ENCODE assay signal across 1 cellular context in the genomic region with DNA sequence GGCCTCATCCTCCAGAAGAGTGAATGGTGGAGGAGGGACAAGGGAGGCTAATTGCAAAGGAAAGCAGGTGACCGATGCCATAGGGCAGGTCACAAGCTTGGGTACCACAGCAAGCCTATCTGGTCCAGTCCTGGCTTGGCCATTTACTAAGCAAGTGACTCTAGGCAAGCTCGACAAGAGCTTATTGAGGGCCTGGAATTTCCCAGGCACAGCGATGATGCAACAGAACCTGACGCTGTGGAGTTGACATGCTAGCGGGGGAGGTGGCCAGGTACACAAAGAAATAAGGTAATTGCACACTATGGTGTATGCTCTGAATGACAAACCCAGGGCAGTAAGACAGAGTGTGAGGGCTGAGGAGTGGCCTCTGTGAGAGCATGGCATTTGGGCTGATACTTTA.
TF ChIP-seq lines count a peak whose summit lies in the region.

No MANE protein-coding gene starts in this region.

TF ChIP-seq in HepG2, 621 proteins besides CTCF, POLR2A, EP300 and RAD21 (continued from another document and continues in another):
- TF ChIP-seq ZFX (CRISPR knock-in tag; IDR thresholded peaks at IDR 0.05; ENCODE audit: low read depth) = peak; percentile 26; the same call in 1 of the 2 replicates
- TF ChIP-seq ZNF431 (CRISPR knock-in tag; IDR thresholded peaks at IDR 0.05; ENCODE audit: borderline replicate concordance, low read depth) = no peak
- no peak for TF ChIP-seq BHLHE40 (IDR thresholded peaks at IDR 0.05; ENCODE audit: low read length)
- no peak for TF ChIP-seq NR0B2 (CRISPR knock-in tag; IDR thresholded peaks at IDR 0.05)
- no peak for TF ChIP-seq ZNF274 (CRISPR knock-in tag; IDR thresholded peaks at IDR 0.05)
- TF ChIP-seq CENPT (CRISPR knock-in tag; IDR thresholded peaks at IDR 0.05; ENCODE audit: low read depth) = no peak
- no peak for TF ChIP-seq TCF7 (IDR thresholded peaks at IDR 0.05; ENCODE audit: low read depth)
- TF ChIP-seq POGK (CRISPR knock-in tag; conservative IDR thresholded peaks at IDR 0.05) = peak; percentile 63; the same call in 1 of the 2 replicates
- peak; percentile 70 for TF ChIP-seq FOSL2 (CRISPR knock-in tag; IDR thresholded peaks at IDR 0.05)
- no peak for TF ChIP-seq IKZF4 (CRISPR knock-in tag; IDR thresholded peaks at IDR 0.05; ENCODE audit: borderline replicate concordance, low read depth, not compliant biosample characterization)
- no peak for TF ChIP-seq MEIS1 (CRISPR knock-in tag; IDR thresholded peaks at IDR 0.05; ENCODE audit: borderline replicate concordance)
- TF ChIP-seq SAP130 (CRISPR knock-in tag; IDR thresholded peaks at IDR 0.05; ENCODE audit: low read depth) = peak; percentile 32
- TF ChIP-seq TP53 (CRISPR knock-in tag; conservative IDR thresholded peaks at IDR 0.05) = no peak
- TF ChIP-seq ZNF142 (CRISPR knock-in tag; IDR thresholded peaks at IDR 0.05) = no peak
- TF ChIP-seq NFKBIZ (CRISPR knock-in tag; IDR thresholded peaks at IDR 0.05) = no peak
- no peak for TF ChIP-seq JDP2 (CRISPR knock-in tag; IDR thresholded peaks at IDR 0.05; ENCODE audit: borderline replicate concordance)
- no peak for TF ChIP-seq NR1H2 (CRISPR knock-in tag; IDR thresholded peaks at IDR 0.05; ENCODE audit: borderline replicate concordance, low read depth)
- peak; percentile 33; the same call in 1 of the 2 replicates for TF ChIP-seq MYC (CRISPR knock-in tag; IDR thresholded peaks at IDR 0.05; ENCODE audit: borderline replicate concordance)
- TF ChIP-seq, protein P1, sequence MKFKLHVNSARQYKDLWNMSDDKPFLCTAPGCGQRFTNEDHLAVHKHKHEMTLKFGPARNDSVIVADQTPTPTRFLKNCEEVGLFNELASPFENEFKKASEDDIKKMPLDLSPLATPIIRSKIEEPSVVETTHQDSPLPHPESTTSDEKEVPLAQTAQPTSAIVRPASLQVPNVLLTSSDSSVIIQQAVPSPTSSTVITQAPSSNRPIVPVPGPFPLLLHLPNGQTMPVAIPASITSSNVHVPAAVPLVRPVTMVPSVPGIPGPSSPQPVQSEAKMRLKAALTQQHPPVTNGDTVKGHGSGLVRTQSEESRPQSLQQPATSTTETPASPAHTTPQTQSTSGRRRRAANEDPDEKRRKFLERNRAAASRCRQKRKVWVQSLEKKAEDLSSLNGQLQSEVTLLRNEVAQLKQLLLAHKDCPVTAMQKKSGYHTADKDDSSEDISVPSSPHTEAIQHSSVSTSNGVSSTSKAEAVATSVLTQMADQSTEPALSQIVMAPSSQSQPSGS (CRISPR knock-in tag; IDR thresholded peaks at IDR 0.05) = peak; percentile 65; the same call in 1 of the 2 replicates
- TF ChIP-seq, protein P2, sequence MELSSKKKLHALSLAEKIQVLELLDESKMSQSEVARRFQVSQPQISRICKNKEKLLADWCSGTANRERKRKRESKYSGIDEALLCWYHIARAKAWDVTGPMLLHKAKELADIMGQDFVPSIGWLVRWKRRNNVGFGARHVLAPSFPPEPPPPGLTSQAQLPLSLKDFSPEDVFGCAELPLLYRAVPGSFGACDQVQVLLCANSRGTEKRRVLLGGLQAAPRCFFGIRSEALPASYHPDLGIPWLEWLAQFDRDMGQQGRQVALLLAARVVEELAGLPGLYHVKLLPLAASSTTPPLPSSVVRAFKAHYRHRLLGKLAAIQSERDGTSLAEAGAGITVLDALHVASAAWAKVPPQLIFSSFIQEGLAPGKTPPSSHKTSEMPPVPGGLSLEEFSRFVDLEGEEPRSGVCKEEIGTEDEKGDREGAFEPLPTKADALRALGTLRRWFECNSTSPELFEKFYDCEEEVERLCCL (CRISPR knock-in tag; IDR thresholded peaks at IDR 0.05; ENCODE audit: borderline replicate concordance) = no peak
- no peak for TF ChIP-seq PRPF4 (IDR thresholded peaks at IDR 0.05; ENCODE audit: low read depth, low read length, poor library complexity, severe bottlenecking)
- no peak for TF ChIP-seq TAF1 (CRISPR knock-in tag; IDR thresholded peaks at IDR 0.05)
- no peak for TF ChIP-seq RFXANK (CRISPR knock-in tag; IDR thresholded peaks at IDR 0.05)
- TF ChIP-seq JUND (CRISPR knock-in tag; IDR thresholded peaks at IDR 0.05) = no peak
- TF ChIP-seq ATF5 (CRISPR knock-in tag; IDR thresholded peaks at IDR 0.05; ENCODE audit: low read depth) = no peak
- TF ChIP-seq, protein P3, sequence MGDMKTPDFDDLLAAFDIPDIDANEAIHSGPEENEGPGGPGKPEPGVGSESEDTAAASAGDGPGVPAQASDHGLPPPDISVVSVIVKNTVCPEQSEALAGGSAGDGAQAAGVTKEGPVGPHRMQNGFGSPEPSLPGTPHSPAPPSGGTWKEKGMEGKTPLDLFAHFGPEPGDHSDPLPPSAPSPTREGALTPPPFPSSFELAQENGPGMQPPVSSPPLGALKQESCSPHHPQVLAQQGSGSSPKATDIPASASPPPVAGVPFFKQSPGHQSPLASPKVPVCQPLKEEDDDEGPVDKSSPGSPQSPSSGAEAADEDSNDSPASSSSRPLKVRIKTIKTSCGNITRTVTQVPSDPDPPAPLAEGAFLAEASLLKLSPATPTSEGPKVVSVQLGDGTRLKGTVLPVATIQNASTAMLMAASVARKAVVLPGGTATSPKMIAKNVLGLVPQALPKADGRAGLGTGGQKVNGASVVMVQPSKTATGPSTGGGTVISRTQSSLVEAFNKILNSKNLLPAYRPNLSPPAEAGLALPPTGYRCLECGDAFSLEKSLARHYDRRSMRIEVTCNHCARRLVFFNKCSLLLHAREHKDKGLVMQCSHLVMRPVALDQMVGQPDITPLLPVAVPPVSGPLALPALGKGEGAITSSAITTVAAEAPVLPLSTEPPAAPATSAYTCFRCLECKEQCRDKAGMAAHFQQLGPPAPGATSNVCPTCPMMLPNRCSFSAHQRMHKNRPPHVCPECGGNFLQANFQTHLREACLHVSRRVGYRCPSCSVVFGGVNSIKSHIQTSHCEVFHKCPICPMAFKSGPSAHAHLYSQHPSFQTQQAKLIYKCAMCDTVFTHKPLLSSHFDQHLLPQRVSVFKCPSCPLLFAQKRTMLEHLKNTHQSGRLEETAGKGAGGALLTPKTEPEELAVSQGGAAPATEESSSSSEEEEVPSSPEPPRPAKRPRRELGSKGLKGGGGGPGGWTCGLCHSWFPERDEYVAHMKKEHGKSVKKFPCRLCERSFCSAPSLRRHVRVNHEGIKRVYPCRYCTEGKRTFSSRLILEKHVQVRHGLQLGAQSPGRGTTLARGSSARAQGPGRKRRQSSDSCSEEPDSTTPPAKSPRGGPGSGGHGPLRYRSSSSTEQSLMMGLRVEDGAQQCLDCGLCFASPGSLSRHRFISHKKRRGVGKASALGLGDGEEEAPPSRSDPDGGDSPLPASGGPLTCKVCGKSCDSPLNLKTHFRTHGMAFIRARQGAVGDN (CRISPR knock-in tag; IDR thresholded peaks at IDR 0.05) = no peak
- TF ChIP-seq GFI1 (CRISPR knock-in tag; IDR thresholded peaks at IDR 0.05; ENCODE audit: borderline replicate concordance) = no peak
- TF ChIP-seq KDM4B (CRISPR knock-in tag; IDR thresholded peaks at IDR 0.05) = no peak
- no peak for TF ChIP-seq NFE2L2 (IDR thresholded peaks at IDR 0.05; ENCODE audit: low read length)
- TF ChIP-seq MLX (CRISPR knock-in tag; IDR thresholded peaks at IDR 0.05) = no peak
- peak; percentile 35; the same call in 1 of the 2 replicates for TF ChIP-seq ZBTB26 (CRISPR knock-in tag; IDR thresholded peaks at IDR 0.05; ENCODE audit: borderline replicate concordance)
- no peak for TF ChIP-seq NFYB (CRISPR knock-in tag; IDR thresholded peaks at IDR 0.05)
- peak in 1 of 2 experiments; percentile 94; a peak in 2 of 4 replicates for TF ChIP-seq ATF4 (CRISPR knock-in tag; IDR thresholded peaks at IDR 0.05)
